In genomic region chr1:15159166-15159555, GRCh38 we compare ENCODE assay signal across 17 cellular contexts. TPM values are rescaled to one million over a fixed set of nuclear protein-coding genes. Genes with fewer than 3 reads are reported as not detected.
DNase-seq lines count a peak whose midpoint lies in the region; ATAC-seq and TF ChIP-seq lines count a peak whose summit lies in the region.
"Had no signal": no experiment of that assay in that cellular context is flagged by ENCODE, and none has a peak within 500 bp of the region (broad histone marks: within the 10 kb centered on the region; RNA-seq: fewer than 3 reads in every experiment).

No MANE protein-coding gene starts in this region.

- no TSS peak for BruUV-seq in Calu3 (replicated peaks; lab: Mats Ljungman, UMichigan)

- no peak for TF ChIP-seq CTCF in Calu3 (IDR thresholded peaks at IDR 0.05; ENCODE audit: unreplicated experiment)
- no peak for TF ChIP-seq CTCF in adrenal gland (IDR thresholded peaks at IDR 0.05)
- TF ChIP-seq CTCF in fibroblast of pulmonary artery (IDR thresholded peaks at IDR 0.05; ENCODE audit: low read length, missing control alignments): no peak
- no peak for TF ChIP-seq CTCF in psoas muscle (IDR thresholded peaks at IDR 0.05)

- intact Hi-C loops in Calu3 (cut with micrococcal nuclease; ENCODE audit: unreplicated experiment) (no loop called here), adrenal gland (cut with DNase I) (loop anchor here (5.0 to 10.0 kb wide), 3 partner anchors 38 to 113 kb away; no protein-coding TSS in a partner anchor), psoas muscle (cut with DNase I) (no loop called here)
- intact Hi-C loops in activated T-helper 2 cell treated with anti-CD3 and anti-CD28 coated beads, Interferon-gamma antibody, Interleukin-2, Interleukin-4, amounts not matched to agents 10 μg/mL and 5 μg/mL and 100 μg/mL, durations not matched to agents 14 hours and 24 hours and 36 hours (cut with micrococcal nuclease): loop anchor here (10.0 kb wide), 1 partner anchor 116 kb away; no protein-coding TSS in a partner anchor

- no peaks in the 10 kb centered on the region for H3K27me3 Mint-ChIP-seq in Calu3 (ENCODE audit: unreplicated experiment)
- H3K27me3 Mint-ChIP-seq in activated T-helper 2 cell treated with anti-CD3 and anti-CD28 coated beads, Interferon-gamma antibody, Interleukin-2, Interleukin-4, amounts not matched to agents 10 μg/mL and 5 μg/mL and 100 μg/mL, durations not matched to agents 14 hours and 24 hours and 36 hours (ENCODE audit: low read depth): peaks cover 30% of the 10 kb centered on the region

- no peaks in the 10 kb centered on the region for H3K27me3 ChIP-seq in adrenal gland
- H3K27me3 ChIP-seq in psoas muscle (ENCODE audit: insufficient read depth in 3 of 3, low read length in 2 of 3): peaks cover 0 to 14% (median 0%) of the 10 kb centered on the region in 3 donors
- H3K27me3 ChIP-seq: testis had no signal

- peaks cover 58% of the 10 kb centered on the region for H3K4me1 Mint-ChIP-seq in Calu3 (ENCODE audit: low read depth, unreplicated experiment)
- H3K4me1 Mint-ChIP-seq in activated T-helper 2 cell treated with anti-CD3 and anti-CD28 coated beads, Interferon-gamma antibody, Interleukin-2, Interleukin-4, amounts not matched to agents 10 μg/mL and 5 μg/mL and 100 μg/mL, durations not matched to agents 14 hours and 24 hours and 36 hours (ENCODE audit: low read depth): peaks cover 16% of the 10 kb centered on the region

- H3K4me1 ChIP-seq in adrenal gland (replicated peaks in 1 of 2) (peaks cover 25 to 59% of the 10 kb centered on the region in 2 donors), psoas muscle (no peaks in the 10 kb centered on the region)

- no peaks in the 10 kb centered on the region for H3K9me3 Mint-ChIP-seq in Calu3 (ENCODE audit: low read depth, unreplicated experiment)
- no peaks in the 10 kb centered on the region for H3K9me3 Mint-ChIP-seq in activated T-helper 2 cell treated with anti-CD3 and anti-CD28 coated beads, Interferon-gamma antibody, Interleukin-2, Interleukin-4, amounts not matched to agents 10 μg/mL and 5 μg/mL and 100 μg/mL, durations not matched to agents 14 hours and 24 hours and 36 hours

- 45 to 49% (median 47%) methylated on average over 7 of the region's 7 CpGs for WGBS in adrenal gland, 4 donors
- WGBS in psoas muscle, 3 donors: 59 to 67% (median 67%) methylated on average over 7 of the region's 7 CpGs

- peak overlapping the region; percentile 23 to 99 (median 78) for H3K27ac ChIP-seq in adrenal gland
- H3K27ac ChIP-seq in psoas muscle: peak overlapping the region; percentile 16
- H3K27ac ChIP-seq: testis had no signal

- H3K4me3 ChIP-seq in adrenal gland (peak overlapping the region in 1 of 4 donors; percentile 31), fibroblast of pulmonary artery (replicated peaks; ENCODE audit: low read depth, low read length) (peak overlapping the region; percentile 24), psoas muscle (peak overlapping the region; percentile 7)
- H3K4me3 ChIP-seq: testis had no signal

- no peak for ATAC-seq in psoas muscle

- H3K4me3 Mint-ChIP-seq in Calu3 (ENCODE audit: low read depth, unreplicated experiment): peak overlapping the region; percentile 77
- H3K4me3 Mint-ChIP-seq in activated T-helper 2 cell treated with anti-CD3 and anti-CD28 coated beads, Interferon-gamma antibody, Interleukin-2, Interleukin-4, amounts not matched to agents 10 μg/mL and 5 μg/mL and 100 μg/mL, durations not matched to agents 14 hours and 24 hours and 36 hours (ENCODE audit: low read depth): no peak overlapping the region

- no peaks in the 10 kb centered on the region for H3K9me3 ChIP-seq in adrenal gland (replicated peaks in 1 of 3)
- no peaks in the 10 kb centered on the region for H3K9me3 ChIP-seq in psoas muscle
- H3K9me3 ChIP-seq: testis had no signal

- H3K27ac Mint-ChIP-seq in Calu3 (ENCODE audit: unreplicated experiment): no peak overlapping the region
- H3K27ac Mint-ChIP-seq in activated T-helper 2 cell treated with anti-CD3 and anti-CD28 coated beads, Interferon-gamma antibody, Interleukin-2, Interleukin-4, amounts not matched to agents 10 μg/mL and 5 μg/mL and 100 μg/mL, durations not matched to agents 14 hours and 24 hours and 36 hours: no peak overlapping the region

- CTCF ChIA-PET in Calu3 (lab: Charles Lee): interaction anchor here (1.0 kb wide), 1 partner anchor 10 kb away, joined by 5 read pairs; no protein-coding TSS in a partner anchor

- no peak for TF ChIP-seq POLR2A in adrenal gland (IDR thresholded peaks at IDR 0.05)

- DNase-seq in Calu3 (no peak), adrenal gland (no peak), fibroblast of pulmonary artery (ENCODE audit: low read depth) (no peak), psoas muscle (no peak), NCI-H82 (lab: John Stamatoyannopoulos, UW) (no peak), NCI-H187 treated with DMSO at 0.1 percent for 48 hours (lab: John Stamatoyannopoulos, UW) (no peak), D341Med (ENCODE audit: low spot score) (no peak)
- DNase-seq in activated T-helper 2 cell treated with anti-CD3 and anti-CD28 coated beads, Interferon-gamma antibody, Interleukin-2, Interleukin-4, amounts not matched to agents 10 μg/mL and 5 μg/mL and 100 μg/mL, durations not matched to agents 14 hours and 24 hours and 36 hours (ENCODE audit: low spot score): no peak
- DNase-seq: activated CD4-positive, alpha-beta T cell treated with anti-CD3 and anti-CD28 coated beads, Interleukin-2, amount 50 U/mL, for 1 hour; activated CD8-positive, alpha-beta memory T cell treated with anti-CD3 and anti-CD28 coated beads, Interleukin-2, amount 50 U/mL, for 48 hours; foreskin melanocyte; Kasumi-1; midbrain; NCI-H1092; NK-92 treated with Interleukin-12 subunit alpha and Interleukin-12 subunit beta, amount 100 ng/mL, for 24 hours; stimulated activated CD4-positive, alpha-beta T cell treated with anti-CD3 and anti-CD28 coated beads, Interleukin-15, amount 100 ng/mL, for 24 hours; testis had no signal

- H3K36me3 ChIP-seq in adrenal gland (replicated peaks in 1 of 2) (no peaks in the 10 kb centered on the region), psoas muscle (ENCODE audit: insufficient read depth in 1 of 2, low read depth in 1 of 2) (no peaks in the 10 kb centered on the region)

- peaks cover 53% of the 10 kb centered on the region for H3K36me3 Mint-ChIP-seq in Calu3 (ENCODE audit: insufficient read depth, unreplicated experiment)
- H3K36me3 Mint-ChIP-seq in activated T-helper 2 cell treated with anti-CD3 and anti-CD28 coated beads, Interferon-gamma antibody, Interleukin-2, Interleukin-4, amounts not matched to agents 10 μg/mL and 5 μg/mL and 100 μg/mL, durations not matched to agents 14 hours and 24 hours and 36 hours (ENCODE audit: low read depth): no peaks in the 10 kb centered on the region

RNA-seq across cellular contexts. Expression of gene TMEM51, which starts 5.6 kb away (rescaled TPM):
- total RNA-seq in Calu3 (2022) (43.6 and 47.6 TPM in 2 replicates), adrenal gland (10 to 100 TPM; 25.0 to 46.5 (median 35.8) TPM), psoas muscle (1 to 10 TPM in 2 of 4 donors, under 1 TPM in 2; 0.67 to 1.7 (median 1.1) TPM)
- polyA plus RNA-seq in adrenal gland (10 to 100 TPM; 14.6 to 35.9 (median 19.7) TPM), psoas muscle (under 1 TPM; 0.70 to 0.99 (median 0.97) TPM)
- 0.11 and 0.16 TPM in 2 replicates for total RNA-seq in activated T-helper 2 cell treated with anti-CD3 and anti-CD28 coated beads, Interferon-gamma antibody, Interleukin-2, Interleukin-4, amounts not matched to agents 10 μg/mL and 5 μg/mL and 100 μg/mL, durations not matched to agents 14 hours and 24 hours and 36 hours

Comparison
In these comparisons a context has a peak if more than half of its experiments do, and no peak if none do; other contexts are left out.
1. RNA of gene TMEM51, which starts 5.6 kb away (total RNA-seq): 43.6 to 47.6 TPM in Calu3 and 25.0 to 46.5 TPM in adrenal gland; 0.67 to 1.7 TPM in psoas muscle and 0.11 to 0.16 TPM in activated T-helper 2 cell treated with anti-CD3 and anti-CD28 coated beads, Interferon-gamma antibody, Interleukin-2, Interleukin-4, amounts not matched to agents 10 μg/mL and 5 μg/mL and 100 μg/mL, durations not matched to agents 14 hours and 24 hours and 36 hours; every median in the first group is over 4 times any median in the second.
2. intact Hi-C loops: an anchor here in adrenal gland (5.0 to 10.0 kb wide) and activated T-helper 2 cell treated with anti-CD3 and anti-CD28 coated beads, Interferon-gamma antibody, Interleukin-2, Interleukin-4, amounts not matched to agents 10 μg/mL and 5 μg/mL and 100 μg/mL, durations not matched to agents 14 hours and 24 hours and 36 hours (10.0 kb wide); none called in Calu3 and psoas muscle.